18 cellular contexts compared by ENCODE assay signal in the genomic region with DNA sequence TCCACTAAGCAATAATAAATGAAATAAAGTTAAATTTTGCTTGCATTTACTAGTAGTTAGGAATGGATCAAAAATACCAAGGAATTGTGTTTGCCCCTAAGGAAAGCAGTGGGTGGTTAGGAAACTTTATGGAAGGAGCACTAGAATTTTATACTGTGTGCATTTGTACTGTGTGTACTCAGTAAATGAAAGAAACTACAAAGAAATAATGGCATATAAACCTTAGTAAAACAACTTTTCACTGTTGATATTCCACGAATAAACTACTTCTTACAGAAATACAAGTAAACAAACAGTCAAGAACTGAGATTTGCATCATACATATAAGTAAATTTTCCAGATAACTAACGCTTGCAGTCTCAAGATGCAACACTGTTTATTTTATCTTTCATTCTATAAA.
DNase-seq lines count a peak whose midpoint lies in the region; ATAC-seq, FAIRE-seq and TF ChIP-seq lines count a peak whose summit lies in the region.
"Had no signal": no experiment of that assay in that cellular context is flagged by ENCODE, and none has a peak within 500 bp of the region (broad histone marks: within the 10 kb centered on the region; RNA-seq: fewer than 3 reads in every experiment).

No MANE protein-coding gene starts in this region.

- peaks cover 1 to 8% (median 4%) of the 10 kb centered on the region in 6 donors for H3K9me3 Mint-ChIP-seq in immature natural killer cell
- H3K9me3 Mint-ChIP-seq: CD4-positive, alpha-beta T cell had no signal

- H3K79me2 ChIP-seq in parathyroid adenoma: no peaks in the 10 kb centered on the region

- H3K27me3 ChIP-seq in parathyroid adenoma (ENCODE audit: control insufficient read depth, insufficient read depth, low read length): no peaks in the 10 kb centered on the region
- H3K27me3 ChIP-seq: BLaER1 treated with 17β-estradiol and CSF1 and Interleukin-3, amounts not matched to agents 10 nM and 100 nM had no signal

- H3K27me3 Mint-ChIP-seq in immature natural killer cell (ENCODE audit: low read depth in 3 of 3): no peaks in the 10 kb centered on the region
- H3K27me3 Mint-ChIP-seq: B cell; CD4-positive, alpha-beta T cell had no signal

- no peak overlapping the region for H3K27ac ChIP-seq in parathyroid adenoma
- H3K27ac ChIP-seq: A549; BLaER1 treated with 17β-estradiol and CSF1 and Interleukin-3, amounts not matched to agents 10 nM and 100 nM had no signal

- peaks cover 3 to 9% (median 7%) of the 10 kb centered on the region in 3 donors for H3K36me3 Mint-ChIP-seq in immature natural killer cell
- H3K36me3 Mint-ChIP-seq: CD8-positive, alpha-beta T cell had no signal

- H2AFZ ChIP-seq in parathyroid adenoma: peak overlapping the region; percentile 42

- no peak for TF ChIP-seq CTCF in LNCaP clone FGC (IDR thresholded peaks at IDR 0.05; ENCODE audit: control insufficient read depth, extremely low read depth, insufficient read depth)
- TF ChIP-seq CTCF in parathyroid adenoma (IDR thresholded peaks at IDR 0.05): no peak

- H3K4me2 ChIP-seq in parathyroid adenoma (ENCODE audit: low read length): no peak overlapping the region
- H3K4me2 ChIP-seq: A549; BLaER1 treated with 17β-estradiol and CSF1 and Interleukin-3, amounts not matched to agents 10 nM and 100 nM had no signal

- no peak for ATAC-seq in HG02798 (IDR thresholded peaks at IDR 0.05; ENCODE audit: poor library complexity, unreplicated experiment)
- ATAC-seq: A549; CD8-positive, alpha-beta T cell had no signal

- H3K4me3 ChIP-seq in LNCaP clone FGC (ENCODE audit: low read depth, low read length): no peak overlapping the region
- H3K4me3 ChIP-seq in parathyroid adenoma (ENCODE audit: low read depth, low read length): no peak overlapping the region
- H3K4me3 ChIP-seq: A549; BLaER1 treated with 17β-estradiol and CSF1 and Interleukin-3, amounts not matched to agents 10 nM and 100 nM had no signal

- peak; percentile 88 for DNase-seq in LNCaP clone FGC (ENCODE audit: low read depth)
- DNase-seq in MV-4-11 (lab: John Stamatoyannopoulos, UW): no peak
- DNase-seq in immature natural killer cell: no peak
- DNase-seq: AML-193; Caco-2; Calu3; CD4-positive, alpha-beta T cell; CD8-positive, alpha-beta T cell; GF-D8 had no signal

- no peak overlapping the region for H3K9ac ChIP-seq in parathyroid adenoma
- H3K9ac ChIP-seq: BLaER1 treated with 17β-estradiol and CSF1 and Interleukin-3, amounts not matched to agents 10 nM and 100 nM had no signal

- peak; percentile 5 for FAIRE-seq in islet of Langerhans (lab: Jason Lieb, UNC)
- FAIRE-seq: A549, D721Med, GM12891, GM19239 had no signal

- peaks cover 40 to 50% of the 10 kb centered on the region in 2 donors for H3K4me1 Mint-ChIP-seq in immature natural killer cell

- H3K4me3 Mint-ChIP-seq in immature natural killer cell: no peak overlapping the region
- H3K4me3 Mint-ChIP-seq: B cell; CD4-positive, alpha-beta T cell; CD8-positive, alpha-beta T cell had no signal

- H3K4me1 ChIP-seq in parathyroid adenoma: peaks cover 8% of the 10 kb centered on the region
- H3K4me1 ChIP-seq: A549; BLaER1 treated with 17β-estradiol and CSF1 and Interleukin-3, amounts not matched to agents 10 nM and 100 nM; Caco-2 had no signal

- no peaks in the 10 kb centered on the region for H3K9me3 ChIP-seq in parathyroid adenoma (ENCODE audit: control insufficient read depth, low read length)
- H3K9me3 ChIP-seq: A549, Caco-2 had no signal

- H3K36me3 ChIP-seq in parathyroid adenoma (ENCODE audit: control insufficient read depth, insufficient read depth, low read length): no peaks in the 10 kb centered on the region
- H3K36me3 ChIP-seq: BLaER1 treated with 17β-estradiol and CSF1 and Interleukin-3, amounts not matched to agents 10 nM and 100 nM had no signal

- H3K27ac Mint-ChIP-seq in immature natural killer cell: peak overlapping the region in 2 of 6 donors; percentile 32 to 37
- H3K27ac Mint-ChIP-seq: B cell; CD4-positive, alpha-beta T cell; CD8-positive, alpha-beta T cell had no signal
